ENCODE assay signal across 13 cellular contexts in genomic region chr19:38671654-38672053, GRCh38. TPM values are rescaled to one million over a fixed set of nuclear protein-coding genes. Genes with fewer than 3 reads are reported as not detected.
DNase-seq lines count a peak whose midpoint lies in the region; ATAC-seq and TF ChIP-seq lines count a peak whose summit lies in the region.
"Had no signal": no experiment of that assay in that cellular context is flagged by ENCODE, and none has a peak within 500 bp of the region (broad histone marks: within the 10 kb centered on the region; RNA-seq: fewer than 3 reads in every experiment).

No MANE protein-coding gene starts in this region.

- no peak for DNase-seq in Right ventricle myocardium superior
- DNase-seq in Right ventricle myocardium inferior (ENCODE audit: missing footprints): no peak
- no peak for DNase-seq in heart right ventricle
- DNase-seq in osteocyte (ENCODE audit: extremely low spot score, unreplicated experiment): no peak
- DNase-seq in vagina (ENCODE audit: extremely low spot score in 2 of 2): no peak
- no peak for DNase-seq in SKM-1 (lab: John Stamatoyannopoulos, UW; ENCODE audit: unreplicated experiment)
- DNase-seq in SIG-M5 (lab: John Stamatoyannopoulos, UW): no peak
- DNase-seq: DND-41, MM.1S, naive B cell, NCI-H446 treated with DMSO at 0.1 percent for 48 hours, T-helper 1 cell had no signal

- peaks cover 57 to 96% (median 93%) of the 10 kb centered on the region in 9 donors for H3K4me1 ChIP-seq in heart right ventricle
- H3K4me1 ChIP-seq in vagina: peaks cover 83% of the 10 kb centered on the region

- 22 to 27% methylated on average over 4 of the region's 4 CpGs for WGBS in heart right ventricle, 2 donors

- TF ChIP-seq POLR2A in vagina (IDR thresholded peaks at IDR 0.05): no peak

- ATAC-seq in Right ventricle myocardium superior (ENCODE audit: poor library complexity): peak; percentile 8
- ATAC-seq in Right ventricle myocardium inferior: no peak
- peak in 6 of 8 donors; percentile 4 to 29 (median 18) for ATAC-seq in heart right ventricle
- no peak for ATAC-seq in GM19023 (IDR thresholded peaks at IDR 0.05; ENCODE audit: unreplicated experiment)

- H3K27ac ChIP-seq in heart right ventricle: peak overlapping the region; percentile 82 to 99 (median 96)
- H3K27ac ChIP-seq in vagina: peak overlapping the region; percentile 97

- H3K4me3 Mint-ChIP-seq in osteocyte (ENCODE audit: unreplicated experiment): no peak overlapping the region

- H3K36me3 ChIP-seq in heart right ventricle (peaks cover 0 to 17% (median 0%) of the 10 kb centered on the region in 9 donors), vagina (no peaks in the 10 kb centered on the region)

- H3K9me3 ChIP-seq in heart right ventricle (no peaks in the 10 kb centered on the region), vagina (no peaks in the 10 kb centered on the region)

- H3K9me3 Mint-ChIP-seq in osteocyte (ENCODE audit: unreplicated experiment): no peaks in the 10 kb centered on the region
- H3K9me3 Mint-ChIP-seq: naive B cell had no signal

- no peaks in the 10 kb centered on the region for H3K27me3 Mint-ChIP-seq in osteocyte (ENCODE audit: unreplicated experiment)
- H3K27me3 Mint-ChIP-seq: naive B cell had no signal

- no peak overlapping the region for H3K4me3 ChIP-seq in heart right ventricle
- no peak overlapping the region for H3K4me3 ChIP-seq in vagina

- no peak for TF ChIP-seq CTCF in heart right ventricle (IDR thresholded peaks at IDR 0.05)
- TF ChIP-seq CTCF in osteocyte (IDR thresholded peaks at IDR 0.05): no peak
- no peak for TF ChIP-seq CTCF in vagina (IDR thresholded peaks at IDR 0.05)

- intact Hi-C loops in Right ventricle myocardium superior (cut with DNase I): no loop called here
- intact Hi-C loops in Right ventricle myocardium inferior (cut with DNase I): no loop called here
- intact Hi-C loops in heart right ventricle (cut with DNase I): no loop called here
- intact Hi-C loops in vagina (cut with DNase I): no loop called here

- peaks cover 3% of the 10 kb centered on the region for H3K36me3 Mint-ChIP-seq in osteocyte (ENCODE audit: unreplicated experiment)
- H3K36me3 Mint-ChIP-seq: naive B cell had no signal

- peaks cover 79% of the 10 kb centered on the region for H3K4me1 Mint-ChIP-seq in osteocyte (ENCODE audit: unreplicated experiment)

- H3K27me3 ChIP-seq in heart right ventricle (no peaks in the 10 kb centered on the region), vagina (no peaks in the 10 kb centered on the region)

- H3K27ac Mint-ChIP-seq in osteocyte (ENCODE audit: unreplicated experiment): peak overlapping the region; percentile 98

RNA-seq across cellular contexts. Expression of gene ACTN4, which starts 24.2 kb away (rescaled TPM):
- total RNA-seq in Right ventricle myocardium superior (125 TPM), Right ventricle myocardium inferior (145 TPM), heart right ventricle (100 to 1,000 TPM; 129 to 291 (median 149) TPM), osteocyte (525 and 560 TPM in 2 replicates), vagina (513 TPM)
- polyA plus RNA-seq in heart right ventricle: 100 to 1,000 TPM in 1 of 2 donors, 10 to 100 TPM in 1; 92.4 to 189 TPM

RNA-seq across cellular contexts. Expression of gene EIF3K, which starts 52.7 kb away (rescaled TPM):
- total RNA-seq in Right ventricle myocardium superior: 644 TPM
- 660 TPM for total RNA-seq in Right ventricle myocardium inferior
- 100 to 1,000 TPM; 505 to 677 (median 631) TPM for total RNA-seq in heart right ventricle
- 100 to 1,000 TPM; 572 to 845 TPM for polyA plus RNA-seq in heart right ventricle
- total RNA-seq in osteocyte: 258 and 262 TPM in 2 replicates
- 349 TPM for total RNA-seq in vagina

RNA-seq across cellular contexts. Expression of gene MAP4K1, which starts 53.9 kb away (rescaled TPM):
- 1.3 TPM for total RNA-seq in Right ventricle myocardium superior
- total RNA-seq in Right ventricle myocardium inferior: 3.1 TPM
- 1 to 10 TPM in 8 of 10 donors, under 1 TPM in 2; 0.52 to 9.1 (median 1.5) TPM for total RNA-seq in heart right ventricle
- polyA plus RNA-seq in heart right ventricle: 1 to 10 TPM in 1 of 2 donors, under 1 TPM in 1; 0.99 to 2.1 TPM
- 2.1 and 3.1 TPM in 2 replicates for total RNA-seq in osteocyte
- total RNA-seq in vagina: 47.9 TPM

Comparison
In these comparisons a context has a peak if more than half of its experiments do, and no peak if none do; other contexts are left out.
1. ATAC-seq: peak in Right ventricle myocardium superior (single experiment) and heart right ventricle (6 of 8); none in Right ventricle myocardium inferior (single experiment) and GM19023 (single experiment).